ENCODE assay signal across 17 cellular contexts in genomic region chr1:200414657-200415056, GRCh38. TPM values are rescaled to one million over a fixed set of nuclear protein-coding genes. Genes with fewer than 3 reads are reported as not detected.
DNase-seq lines count a peak whose midpoint lies in the region; ATAC-seq and TF ChIP-seq lines count a peak whose summit lies in the region.
"Had no signal": no experiment of that assay in that cellular context is flagged by ENCODE, and none has a peak within 500 bp of the region (broad histone marks: within the 10 kb centered on the region; RNA-seq: fewer than 3 reads in every experiment).

No MANE protein-coding gene starts in this region.

- H3K79me2 ChIP-seq in mammary epithelial cell (ENCODE audit: insufficient read depth, low read length): peaks cover 2% of the 10 kb centered on the region
- H3K79me2 ChIP-seq in PC-9 (ENCODE audit: low read depth): peaks cover under 1% of the 10 kb centered on the region; the same call in 1 of the 2 replicates
- H3K79me2 ChIP-seq in osteoblast (ENCODE audit: insufficient read depth, low read length): peaks cover 2% of the 10 kb centered on the region

- no peaks in the 10 kb centered on the region for H3K9me2 ChIP-seq in PC-9 (ENCODE audit: insufficient read depth)

- BruUV-seq in mammary epithelial cell (replicated peaks; lab: Mats Ljungman, UMichigan) (no TSS peak), PC-9 (replicated peaks; lab: Mats Ljungman, UMichigan) (no TSS peak)

- H4K20me1 ChIP-seq in mammary epithelial cell (ENCODE audit: insufficient read depth, low read length) (no peaks in the 10 kb centered on the region), PC-9 (ENCODE audit: insufficient read depth) (no peaks in the 10 kb centered on the region), osteoblast (ENCODE audit: insufficient read depth, low read length) (no peaks in the 10 kb centered on the region)
- H4K20me1 ChIP-seq: BLaER1 treated with 17β-estradiol and CSF1 and Interleukin-3, amounts not matched to agents 10 nM and 100 nM had no signal

- in situ Hi-C loops in mammary epithelial cell (cut with MboI; ENCODE audit: low sequenced_read_pairs in 2 of 2): no loop called here

- no peak overlapping the region for H3K4me2 ChIP-seq in mammary epithelial cell (ENCODE audit: insufficient read depth, low read depth, low read length)
- H3K4me2 ChIP-seq in PC-9: no peak overlapping the region
- no peak overlapping the region for H3K4me2 ChIP-seq in osteoblast (ENCODE audit: insufficient read depth, low read length)
- H3K4me2 ChIP-seq: BLaER1 treated with 17β-estradiol and CSF1 and Interleukin-3, amounts not matched to agents 10 nM and 100 nM had no signal

- ATAC-seq in gastroesophageal sphincter: no peak
- ATAC-seq: K562 had no signal

- TF ChIP-seq POLR2A in breast epithelium (IDR thresholded peaks at IDR 0.05) (no peak), gastroesophageal sphincter (IDR thresholded peaks at IDR 0.05) (no peak)

- WGBS in mammary epithelial cell (ENCODE audit: low coverage, missing lambda C conversion rate): 91% methylated on average over 4 of the region's 4 CpGs
- 90 to 100% methylated on average over 2 to 4 of the region's 4 CpGs for WGBS in gastroesophageal sphincter (ENCODE audit: low coverage in 1 of 2), 2 donors

- H3K27ac ChIP-seq in mammary epithelial cell (ENCODE audit: insufficient read depth, low read depth, low read length) (peak overlapping the region; percentile 99), breast epithelium (no peak overlapping the region), PC-9 (peak overlapping the region; percentile 100), osteoblast (ENCODE audit: low read depth, low read length) (peak overlapping the region; percentile 92), gastroesophageal sphincter (no peak overlapping the region)
- H3K27ac ChIP-seq: BLaER1 treated with 17β-estradiol and CSF1 and Interleukin-3, amounts not matched to agents 10 nM and 100 nM had no signal

- peaks cover 49% of the 10 kb centered on the region for H3F3A ChIP-seq in PC-9 (ENCODE audit: insufficient read depth, low read depth)

- POLR2A ChIA-PET in PC-9 (lab: Charles Lee; ENCODE audit: unreplicated experiment): interaction anchor here (0.7 kb wide), 1 partner anchor 13 kb away, joined by 10 read pairs; no protein-coding TSS in a partner anchor

- DNase-seq in mammary epithelial cell: no peak
- no peak for DNase-seq in breast epithelium (ENCODE audit: low spot score in 2 of 2)
- no peak for DNase-seq in PC-9
- no peak for DNase-seq in chondrocyte (ENCODE audit: low spot score)
- DNase-seq in osteoblast (ENCODE audit: insufficient read length, low spot score, missing footprints): no peak
- no peak for DNase-seq in DMS153 (lab: John Stamatoyannopoulos, UW)
- no peak for DNase-seq in stimulated activated CD4-positive, alpha-beta T cell treated with anti-CD3 and anti-CD28 coated beads, Interleukin-2, amount 100 ng/mL, for 24 hours
- DNase-seq: CD8-positive, alpha-beta memory T cell; DMS79; NCI-H1105 treated with DMSO at 0.1 percent for 48 hours; NCI-H1694 treated with DMSO at 0.1 percent for 48 hours; NCI-H748 treated with DMSO at 0.1 percent for 48 hours; NK-92 treated with Interleukin-12 subunit alpha and Interleukin-12 subunit beta, amount 100 ng/mL, for 24 hours; SIG-M5 had no signal

- H2AFZ ChIP-seq in mammary epithelial cell (ENCODE audit: low read depth, low read length): no peak overlapping the region
- H2AFZ ChIP-seq in PC-9: no peak overlapping the region
- H2AFZ ChIP-seq in osteoblast (ENCODE audit: low read length): no peak overlapping the region

- CTCF ChIA-PET in mammary epithelial cell (lab: Charles Lee; ENCODE audit: low non-redundant PET) (no interaction called here), PC-9 (lab: Charles Lee) (interaction anchor here (1.1 kb wide), 1 partner anchor 69 kb away, joined by 3 read pairs; no protein-coding TSS in a partner anchor)

- no peaks in the 10 kb centered on the region for H3K36me3 Mint-ChIP-seq in chondrocyte (ENCODE audit: low read depth)

- H3K4me3 Mint-ChIP-seq in chondrocyte (ENCODE audit: unreplicated experiment): no peak overlapping the region
- H3K4me3 Mint-ChIP-seq: CD8-positive, alpha-beta memory T cell had no signal

- dilution Hi-C loops in mammary epithelial cell (cut with HindIII; ENCODE audit: low sequenced_read_pairs): no loop called here

- H3K9me3 ChIP-seq in mammary epithelial cell (replicated peaks; ENCODE audit: insufficient read depth, low read length) (no peaks in the 10 kb centered on the region), breast epithelium (no peaks in the 10 kb centered on the region), PC-9 (ENCODE audit: insufficient read depth, low read depth) (no peaks in the 10 kb centered on the region), osteoblast (ENCODE audit: low read depth, low read length) (no peaks in the 10 kb centered on the region), gastroesophageal sphincter (no peaks in the 10 kb centered on the region)
- H3K9me3 ChIP-seq: BLaER1 treated with 17β-estradiol and CSF1 and Interleukin-3, amounts not matched to agents 10 nM and 100 nM had no signal

- no peaks in the 10 kb centered on the region for H3K27me3 ChIP-seq in mammary epithelial cell (ENCODE audit: insufficient read depth, low read length)
- H3K27me3 ChIP-seq in breast epithelium: no peaks in the 10 kb centered on the region
- H3K27me3 ChIP-seq in PC-9 (ENCODE audit: insufficient read depth, low read depth): no peaks in the 10 kb centered on the region
- no peaks in the 10 kb centered on the region for H3K27me3 ChIP-seq in osteoblast (ENCODE audit: insufficient read depth, low read length)
- no peaks in the 10 kb centered on the region for H3K27me3 ChIP-seq in gastroesophageal sphincter
- H3K27me3 ChIP-seq: BLaER1 treated with 17β-estradiol and CSF1 and Interleukin-3, amounts not matched to agents 10 nM and 100 nM had no signal

- H3K9ac ChIP-seq in mammary epithelial cell (ENCODE audit: insufficient read depth, low read length): no peak overlapping the region
- H3K9ac ChIP-seq: BLaER1 treated with 17β-estradiol and CSF1 and Interleukin-3, amounts not matched to agents 10 nM and 100 nM had no signal

- no peaks in the 10 kb centered on the region for H3K27me3 Mint-ChIP-seq in chondrocyte (ENCODE audit: low read depth)

- no peak for TF ChIP-seq EP300 in gastroesophageal sphincter (IDR thresholded peaks at IDR 0.05)

- no peak overlapping the region for H3K4me3 ChIP-seq in mammary epithelial cell (replicated peaks in 1 of 3; ENCODE audit: insufficient read depth in 1 of 3, low read depth in 2 of 3, low read length in 3 of 3)
- H3K4me3 ChIP-seq in breast epithelium: no peak overlapping the region
- no peak overlapping the region for H3K4me3 ChIP-seq in PC-9
- H3K4me3 ChIP-seq in osteoblast (ENCODE audit: insufficient read depth, low read length): no peak overlapping the region
- no peak overlapping the region for H3K4me3 ChIP-seq in gastroesophageal sphincter
- H3K4me3 ChIP-seq: BLaER1 treated with 17β-estradiol and CSF1 and Interleukin-3, amounts not matched to agents 10 nM and 100 nM; K562 had no signal

- H3K27ac Mint-ChIP-seq in chondrocyte (ENCODE audit: unreplicated experiment): peak overlapping the region; percentile 12
- H3K27ac Mint-ChIP-seq: CD8-positive, alpha-beta memory T cell had no signal

- H3K4me1 Mint-ChIP-seq in chondrocyte (ENCODE audit: low read depth): peaks cover 28% of the 10 kb centered on the region

- H3K36me3 ChIP-seq in mammary epithelial cell (ENCODE audit: insufficient read depth, low read length): no peaks in the 10 kb centered on the region
- H3K36me3 ChIP-seq in breast epithelium: no peaks in the 10 kb centered on the region
- H3K36me3 ChIP-seq in PC-9 (ENCODE audit: low read depth): no peaks in the 10 kb centered on the region
- no peaks in the 10 kb centered on the region for H3K36me3 ChIP-seq in osteoblast (ENCODE audit: insufficient read depth, low read length)
- H3K36me3 ChIP-seq in gastroesophageal sphincter: no peaks in the 10 kb centered on the region
- H3K36me3 ChIP-seq: BLaER1 treated with 17β-estradiol and CSF1 and Interleukin-3, amounts not matched to agents 10 nM and 100 nM had no signal

- H3K4me1 ChIP-seq in mammary epithelial cell (ENCODE audit: insufficient read depth, low read length): peaks cover 35% of the 10 kb centered on the region
- peaks cover 0 to 8% of the 10 kb centered on the region in 2 donors for H3K4me1 ChIP-seq in breast epithelium
- H3K4me1 ChIP-seq in PC-9 (replicated peaks; ENCODE audit: insufficient read depth): peaks cover 56% of the 10 kb centered on the region
- H3K4me1 ChIP-seq in osteoblast (ENCODE audit: insufficient read depth, low read length): peaks cover 22% of the 10 kb centered on the region
- peaks cover 3 to 26% (median 4%) of the 10 kb centered on the region in 3 donors for H3K4me1 ChIP-seq in gastroesophageal sphincter

- TF ChIP-seq CTCF in mammary epithelial cell (conservative IDR thresholded peaks at IDR 0.05 in 1 of 2, IDR thresholded peaks at IDR 0.05 in 1 of 2; ENCODE audit: extremely low read depth in 1 of 2, insufficient read depth in 1 of 2, low read depth in 1 of 2, low read length in 2 of 2): no peak
- TF ChIP-seq CTCF in breast epithelium (IDR thresholded peaks at IDR 0.05): no peak
- TF ChIP-seq CTCF in PC-9 (conservative IDR thresholded peaks at IDR 0.05): no peak
- TF ChIP-seq CTCF in chondrocyte (IDR thresholded peaks at IDR 0.05): no peak
- TF ChIP-seq CTCF in osteoblast (IDR thresholded peaks at IDR 0.05; ENCODE audit: extremely low read depth, low read depth, low read length): no peak
- no peak for TF ChIP-seq CTCF in gastroesophageal sphincter (IDR thresholded peaks at IDR 0.05)

- intact Hi-C loops in mammary epithelial cell (cut with micrococcal nuclease) (no loop called here), breast epithelium (cut with DNase I; ENCODE audit: low total_unique reads) (no loop called here), PC-9 (cut with micrococcal nuclease; ENCODE audit: unreplicated experiment) (loop anchor here (5.0 kb wide), 1 partner anchor 112 kb away; no protein-coding TSS in a partner anchor)

- no peaks in the 10 kb centered on the region for H3K9me3 Mint-ChIP-seq in chondrocyte (ENCODE audit: low read depth)
- H3K9me3 Mint-ChIP-seq: CD8-positive, alpha-beta memory T cell had no signal

RNA-seq across cellular contexts. Expression of gene ZNF281, which starts 4.8 kb away (rescaled TPM):
- total RNA-seq in mammary epithelial cell: 10 to 100 TPM; 27.5 to 42.2 TPM
- polyA plus RNA-seq in mammary epithelial cell: 6.9 TPM
- 24.4 TPM for polyA minus RNA-seq in mammary epithelial cell
- total RNA-seq in breast epithelium: 10 to 100 TPM; 11.0 to 25.6 (median 16.1) TPM
- 14.8 and 18.8 TPM in 2 replicates for total RNA-seq in PC-9 (2021)
- 34.2 to 37.3 TPM (median 34.9 TPM) in 3 replicates for total RNA-seq in chondrocyte
- 37.7 and 45.6 TPM in 2 replicates for total RNA-seq in osteoblast
- 10 to 100 TPM; 12.1 to 13.4 (median 13.2) TPM for total RNA-seq in gastroesophageal sphincter

Comparison
In these comparisons a context has a peak if more than half of its experiments do, and no peak if none do; other contexts are left out.
1. H3K27ac ChIP-seq: peak in mammary epithelial cell (single experiment), PC-9 (single experiment) and osteoblast (single experiment); none in breast epithelium (0 of 2) and gastroesophageal sphincter (0 of 4).